ENCODE assay signal across 12 cellular contexts in genomic region chr1:66274634-66275033, GRCh38.
DNase-seq lines count a peak whose midpoint lies in the region; ATAC-seq and TF ChIP-seq lines count a peak whose summit lies in the region.
"Had no signal": no experiment of that assay in that cellular context is flagged by ENCODE, and none has a peak within 500 bp of the region (broad histone marks: within the 10 kb centered on the region; RNA-seq: fewer than 3 reads in every experiment).

No MANE protein-coding gene starts in this region.

- H3K4me1 ChIP-seq in naive thymus-derived CD4-positive, alpha-beta T cell (ENCODE audit: control insufficient read depth in 2 of 2, insufficient read depth in 2 of 2, low read length in 2 of 2), result peaks cover 50 to 71% of the 10 kb centered on the region in 2 donors
- H3K4me1 ChIP-seq in uterus, result peaks cover 0 to 5% of the 10 kb centered on the region in 2 donors

- H3K9me3 Mint-ChIP-seq in activated CD4-positive, alpha-beta memory T cell treated with anti-CD3 and anti-CD28 coated beads, Interleukin-2, amount 10 ng/mL, durations not matched to agents 7 days and 5 days, result no peaks in the 10 kb centered on the region
- H3K9me3 Mint-ChIP-seq in naive thymus-derived CD4-positive, alpha-beta T cell, result peaks cover 0 to 4% (median 0%) of the 10 kb centered on the region in 11 donors

- no peak overlapping the region for H3K4me3 Mint-ChIP-seq in activated CD4-positive, alpha-beta memory T cell treated with anti-CD3 and anti-CD28 coated beads, Interleukin-2, amount 10 ng/mL, durations not matched to agents 7 days and 5 days
- H3K4me3 Mint-ChIP-seq in naive thymus-derived CD4-positive, alpha-beta T cell, result peak overlapping the region in 9 of 10 donors; percentile 1 to 89 (median 74)

- H3K4me1 Mint-ChIP-seq in activated CD4-positive, alpha-beta memory T cell treated with anti-CD3 and anti-CD28 coated beads, Interleukin-2, amount 10 ng/mL, durations not matched to agents 7 days and 5 days, result peaks cover 86% of the 10 kb centered on the region
- peaks cover 61 to 89% (median 81%) of the 10 kb centered on the region in 7 donors for H3K4me1 Mint-ChIP-seq in naive thymus-derived CD4-positive, alpha-beta T cell

- H3K36me3 Mint-ChIP-seq in activated CD4-positive, alpha-beta memory T cell treated with anti-CD3 and anti-CD28 coated beads, Interleukin-2, amount 10 ng/mL, durations not matched to agents 7 days and 5 days (ENCODE audit: low read depth), result peaks cover 11% of the 10 kb centered on the region
- H3K36me3 Mint-ChIP-seq in naive thymus-derived CD4-positive, alpha-beta T cell, result peaks cover 0 to 12% (median 0%) of the 10 kb centered on the region in 5 donors

- no peaks in the 10 kb centered on the region for H3K9me3 ChIP-seq in naive thymus-derived CD4-positive, alpha-beta T cell (ENCODE audit: control insufficient read depth in 2 of 3, low read length in 3 of 3)
- H3K9me3 ChIP-seq in uterus, result no peaks in the 10 kb centered on the region

- POLR2A ChIA-PET in activated CD4-positive, alpha-beta memory T cell treated with anti-CD3 and anti-CD28 coated beads, Interleukin-2, amount 10 ng/mL, durations not matched to agents 7 days and 5 days (lab: Charles Lee), result interaction anchor here (0.7 to 3.2 kb wide), 18 partner anchors 9 to 101 kb away, joined by 3 to 60 read pairs (median 4); no protein-coding TSS in a partner anchor
- POLR2A ChIA-PET in naive thymus-derived CD4-positive, alpha-beta T cell (lab: Charles Lee), result interaction anchor here (0.5 to 11.5 kb wide), 9 partner anchors 9 to 71 kb away, joined by 3 to 97 read pairs (median 4); no protein-coding TSS in a partner anchor

- peak; percentile 27 for DNase-seq in activated CD4-positive, alpha-beta memory T cell treated with anti-CD3 and anti-CD28 coated beads, Interleukin-2, amount 10 ng/mL, durations not matched to agents 7 days and 5 days
- peak in 2 of 9 donors; percentile 10 to 25 for DNase-seq in naive thymus-derived CD4-positive, alpha-beta T cell
- DNase-seq in D341Med (ENCODE audit: low spot score) (no peak), HuH-7 (ENCODE audit: low spot score) (no peak), uterus (no peak), NCI-H1105 treated with DMSO at 0.1 percent for 48 hours (lab: John Stamatoyannopoulos, UW) (no peak)
- DNase-seq: amygdala, posterior cingulate gyrus, SW 1271 had no signal

- H3K36me3 ChIP-seq in naive thymus-derived CD4-positive, alpha-beta T cell (ENCODE audit: control insufficient read depth in 2 of 3, insufficient read depth in 3 of 3, low read length in 3 of 3), result no peaks in the 10 kb centered on the region
- no peaks in the 10 kb centered on the region for H3K36me3 ChIP-seq in uterus

- peak overlapping the region; percentile 56 for H3K27ac Mint-ChIP-seq in activated CD4-positive, alpha-beta memory T cell treated with anti-CD3 and anti-CD28 coated beads, Interleukin-2, amount 10 ng/mL, durations not matched to agents 7 days and 5 days
- H3K27ac Mint-ChIP-seq in naive thymus-derived CD4-positive, alpha-beta T cell, result peak overlapping the region; percentile 13 to 97 (median 89)

- peaks cover 2% of the 10 kb centered on the region for H3K27me3 Mint-ChIP-seq in activated CD4-positive, alpha-beta memory T cell treated with anti-CD3 and anti-CD28 coated beads, Interleukin-2, amount 10 ng/mL, durations not matched to agents 7 days and 5 days
- H3K27me3 Mint-ChIP-seq in naive thymus-derived CD4-positive, alpha-beta T cell, result no peaks in the 10 kb centered on the region

- no peak for TF ChIP-seq CTCF in uterus (IDR thresholded peaks at IDR 0.05)

- ATAC-seq in GM19351 (IDR thresholded peaks at IDR 0.05; ENCODE audit: unreplicated experiment) (peak; percentile 42), HG02870 (IDR thresholded peaks at IDR 0.05; ENCODE audit: unreplicated experiment) (peak; percentile 44)
- ATAC-seq in naive thymus-derived CD4-positive, alpha-beta T cell, result peak; percentile 46
- ATAC-seq: K562 had no signal

- peak overlapping the region; percentile 60 for H3K27ac ChIP-seq in naive thymus-derived CD4-positive, alpha-beta T cell (ENCODE audit: low read depth, low read length)
- no peak overlapping the region for H3K27ac ChIP-seq in uterus

- H3K27me3 ChIP-seq in naive thymus-derived CD4-positive, alpha-beta T cell (ENCODE audit: control insufficient read depth in 2 of 2, insufficient read depth in 2 of 2, low read length in 2 of 2), result no peaks in the 10 kb centered on the region
- no peaks in the 10 kb centered on the region for H3K27me3 ChIP-seq in uterus

- intact Hi-C loops in naive thymus-derived CD4-positive, alpha-beta T cell (cut with micrococcal nuclease), result loop anchor here (1.0 to 10.0 kb wide), 6 partner anchors 8 to 1160 kb away; partner anchors contain the start of gene SERBP1 (in 1 of the 2)
- intact Hi-C loops in uterus (cut with DNase I; ENCODE audit: low total_unique reads), result loop anchor here (10.0 kb wide), 1 partner anchor 60 kb away; no protein-coding TSS in a partner anchor

- H3K4me3 ChIP-seq in naive thymus-derived CD4-positive, alpha-beta T cell (ENCODE audit: low read length), result peak overlapping the region; percentile 41
- H3K4me3 ChIP-seq in uterus, result no peak overlapping the region
- H3K4me3 ChIP-seq: K562 had no signal

- no peak for TF ChIP-seq POLR2A in uterus (IDR thresholded peaks at IDR 0.05)

- CTCF ChIA-PET in activated CD4-positive, alpha-beta memory T cell treated with anti-CD3 and anti-CD28 coated beads, Interleukin-2, amount 10 ng/mL, durations not matched to agents 7 days and 5 days (lab: Charles Lee), result interaction anchor here (0.8 to 3.1 kb wide), 18 partner anchors 11 to 175 kb away, joined by 3 to 25 read pairs (median 4); no protein-coding TSS in a partner anchor
- CTCF ChIA-PET in naive thymus-derived CD4-positive, alpha-beta T cell (lab: Charles Lee), result interaction anchor here (3.1 to 7.9 kb wide), 2 partner anchors 58 to 171 kb away, joined by 15 to 53 read pairs; no protein-coding TSS in a partner anchor
